In genomic region chr7:108079291-108080057, GRCh38 we compare ENCODE assay signal across 1 cellular context.
TF ChIP-seq lines count a peak whose summit lies in the region.

No MANE protein-coding gene starts in this region.

TF ChIP-seq in IMR-90, 13 proteins besides CTCF, POLR2A, EP300 and RAD21 (continued from another document):
- TF ChIP-seq SMC3 (IDR thresholded peaks at IDR 0.05; ENCODE audit: low read depth, low read length): no peak
- 0 out of 2 replicates have a peak, but pooled peaks have one; percentile 10 for TF ChIP-seq MXI1 (IDR thresholded peaks at IDR 0.05; ENCODE audit: borderline replicate concordance, low read depth, low read length)
- TF ChIP-seq ELK1 (IDR thresholded peaks at IDR 0.05; ENCODE audit: borderline replicate concordance, low read depth, low read length): no peak
- TF ChIP-seq FOS (IDR thresholded peaks at IDR 0.05; ENCODE audit: low read depth, low read length): peak; percentile 83
- peak; percentile 25; the same call in 1 of the 2 replicates for TF ChIP-seq MAZ (IDR thresholded peaks at IDR 0.05; ENCODE audit: borderline replicate concordance, low read depth, low read length)
- TF ChIP-seq NFE2L2 (IDR thresholded peaks at IDR 0.05; ENCODE audit: low read depth, low read length): no peak
- peak; percentile 18; the same call in 1 of the 2 replicates for TF ChIP-seq BHLHE40 (IDR thresholded peaks at IDR 0.05; ENCODE audit: low read depth, low read length)
- TF ChIP-seq CEBPB (IDR thresholded peaks at IDR 0.05; ENCODE audit: low read depth, low read length): no peak
- TF ChIP-seq RCOR1 (IDR thresholded peaks at IDR 0.05; ENCODE audit: insufficient replicate concordance, low read length): peak; percentile 10
